In genomic region chr20:58209652-58210397, GRCh38 we compare ENCODE assay signal across 7 cellular contexts. TPM values are rescaled to one million over a fixed set of nuclear protein-coding genes. Genes with fewer than 3 reads are reported as not detected.
DNase-seq lines count a peak whose midpoint lies in the region; ATAC-seq and TF ChIP-seq lines count a peak whose summit lies in the region.

No MANE protein-coding gene starts in this region.

- H3K4me3 Mint-ChIP-seq in activated CD4-positive, alpha-beta T cell treated with anti-CD3 and anti-CD28 coated beads, Interleukin-2, amount 10 ng/mL, durations not matched to agents 24 days and 14 days, result no peak overlapping the region

- ATAC-seq in HG02943 (IDR thresholded peaks at IDR 0.05; ENCODE audit: low read depth, unreplicated experiment), result peak; percentile 64
- peak; percentile 94 to 99 (median 98) for ATAC-seq in right lobe of liver

- no peaks in the 10 kb centered on the region for H3K36me3 ChIP-seq in right lobe of liver

- H3K27me3 Mint-ChIP-seq in activated CD4-positive, alpha-beta T cell treated with anti-CD3 and anti-CD28 coated beads, Interleukin-2, amount 10 ng/mL, durations not matched to agents 24 days and 14 days, result peaks cover 23% of the 10 kb centered on the region

- peaks cover 8% of the 10 kb centered on the region for H3K4me1 Mint-ChIP-seq in activated CD4-positive, alpha-beta T cell treated with anti-CD3 and anti-CD28 coated beads, Interleukin-2, amount 10 ng/mL, durations not matched to agents 24 days and 14 days

- intact Hi-C loops in activated CD4-positive, alpha-beta T cell treated with anti-CD3 and anti-CD28 coated beads, Interleukin-2, amount 10 ng/mL, durations not matched to agents 24 days and 14 days (cut with micrococcal nuclease), result loop anchor here (1.0 to 5.0 kb wide), 3 partner anchors 553 to 698 kb away; no protein-coding TSS in a partner anchor
- intact Hi-C loops in right lobe of liver (cut with DNase I), result loop anchor here (5.0 to 10.0 kb wide), 3 partner anchors 613 to 695 kb away; partner anchors contain the start of gene CTCFL (in 1 of the 2)

- H3K36me3 Mint-ChIP-seq in activated CD4-positive, alpha-beta T cell treated with anti-CD3 and anti-CD28 coated beads, Interleukin-2, amount 10 ng/mL, durations not matched to agents 24 days and 14 days (ENCODE audit: low read depth), result no peaks in the 10 kb centered on the region

- WGBS in right lobe of liver (ENCODE audit: insufficient coverage, low coverage, low lambda C conversion rate, missing lambda C conversion rate), result 9% methylated on average over 33 of the region's 46 CpGs

- DNase-seq in NCI-H345 (lab: John Stamatoyannopoulos, UW) (peak; percentile 79), choroid plexus epithelial cell (ENCODE audit: low read depth) (peak; percentile 80), right lobe of liver (peak; percentile 81 to 89 (median 86))
- DNase-seq in activated CD4-positive, alpha-beta T cell treated with anti-CD3 and anti-CD28 coated beads, Interleukin-2, amount 10 ng/mL, durations not matched to agents 24 days and 14 days, result peak; percentile 96
- peak; percentile 78 to 86 (median 84) for DNase-seq in stimulated activated CD4-positive, alpha-beta T cell treated with anti-CD3 and anti-CD28 coated beads, TNF-alpha, amount 100 ng/mL, for 24 hours (ENCODE audit: low read depth in 3 of 3)

- no peaks in the 10 kb centered on the region for H3K4me1 ChIP-seq in right lobe of liver

- no peak overlapping the region for H3K4me3 ChIP-seq in choroid plexus epithelial cell (ENCODE audit: low read depth, low read length)
- no peak overlapping the region for H3K4me3 ChIP-seq in right lobe of liver

- H3K27ac Mint-ChIP-seq in activated CD4-positive, alpha-beta T cell treated with anti-CD3 and anti-CD28 coated beads, Interleukin-2, amount 10 ng/mL, durations not matched to agents 24 days and 14 days, result peak overlapping the region; percentile 39

- no peak overlapping the region for H3K27ac ChIP-seq in right lobe of liver

- H3K9me3 ChIP-seq in right lobe of liver, result no peaks in the 10 kb centered on the region

- TF ChIP-seq CTCF in GM12873 (IDR thresholded peaks at IDR 0.05; ENCODE audit: insufficient read depth, low read depth, low read length, missing control alignments) (peak; percentile 100), choroid plexus epithelial cell (conservative IDR thresholded peaks at IDR 0.05; ENCODE audit: low read depth, low read length) (peak; percentile 98), right lobe of liver (IDR thresholded peaks at IDR 0.05) (peak; percentile 100)

- no peaks in the 10 kb centered on the region for H3K9me3 Mint-ChIP-seq in activated CD4-positive, alpha-beta T cell treated with anti-CD3 and anti-CD28 coated beads, Interleukin-2, amount 10 ng/mL, durations not matched to agents 24 days and 14 days

- TF ChIP-seq POLR2A in right lobe of liver (IDR thresholded peaks at IDR 0.05), result no peak

- H3K27me3 ChIP-seq in right lobe of liver, result no peaks in the 10 kb centered on the region

RNA-seq across cellular contexts. Expression of gene ANKRD60, which starts 18.6 kb away (rescaled TPM):
- not detected in 2 replicates for total RNA-seq in activated CD4-positive, alpha-beta T cell treated with anti-CD3 and anti-CD28 coated beads, Interleukin-2, amount 10 ng/mL, durations not matched to agents 24 days and 14 days
- total RNA-seq in right lobe of liver, result not detected
